1 cellular context compared by ENCODE assay signal in genomic region chr16:12097523-12098428, GRCh38.
TF ChIP-seq lines count a peak whose summit lies in the region.

No MANE protein-coding gene starts in this region.

TF ChIP-seq in K562, 482 proteins besides CTCF, POLR2A, EP300 and RAD21 (continued from another document):
- peak; percentile 73; the same call in 1 of the 2 replicates for TF ChIP-seq ZNF395 (CRISPR knock-in tag; IDR thresholded peaks at IDR 0.05)
- peak; percentile 75 for TF ChIP-seq TFAP4 (CRISPR knock-in tag; IDR thresholded peaks at IDR 0.05; ENCODE audit: borderline replicate concordance)
- peak; percentile 76 for TF ChIP-seq ZNF589 (CRISPR knock-in tag; IDR thresholded peaks at IDR 0.05; ENCODE audit: low read depth)
- TF ChIP-seq ZNF512 (tag; IDR thresholded peaks at IDR 0.05), result no peak
- peak; percentile 94 for TF ChIP-seq CEBPG (CRISPR knock-in tag; IDR thresholded peaks at IDR 0.05)
- TF ChIP-seq CEBPG (tag; conservative IDR thresholded peaks at IDR 0.05 in 1 of 2, IDR thresholded peaks at IDR 0.05 in 1 of 2), result peak; percentile 74 to 95
- no peak for TF ChIP-seq E2F3 (CRISPR knock-in tag; IDR thresholded peaks at IDR 0.05)
- TF ChIP-seq L3MBTL2 (IDR thresholded peaks at IDR 0.05), result peak; percentile 48; the same call in 1 of the 2 replicates
- 0 out of 2 replicates have a peak, but pooled peaks have one; percentile 4 for TF ChIP-seq GABPB1 (CRISPR knock-in tag; IDR thresholded peaks at IDR 0.05)
- no peak for TF ChIP-seq ILK (tag; IDR thresholded peaks at IDR 0.05; ENCODE audit: borderline replicate concordance, low read depth)
- peak; percentile 25; the same call in 1 of the 2 replicates for TF ChIP-seq ZEB2 (IDR thresholded peaks at IDR 0.05)
- 0 out of 2 replicates have a peak, but pooled peaks have one; percentile 11 for TF ChIP-seq CBFA2T2 (conservative IDR thresholded peaks at IDR 0.05)
- TF ChIP-seq HDAC3 (IDR thresholded peaks at IDR 0.05; ENCODE audit: borderline replicate concordance, partially characterized antibody), result peak; percentile 62
